Comparison of ENCODE assay signal across 9 cellular contexts in the genomic region with DNA sequence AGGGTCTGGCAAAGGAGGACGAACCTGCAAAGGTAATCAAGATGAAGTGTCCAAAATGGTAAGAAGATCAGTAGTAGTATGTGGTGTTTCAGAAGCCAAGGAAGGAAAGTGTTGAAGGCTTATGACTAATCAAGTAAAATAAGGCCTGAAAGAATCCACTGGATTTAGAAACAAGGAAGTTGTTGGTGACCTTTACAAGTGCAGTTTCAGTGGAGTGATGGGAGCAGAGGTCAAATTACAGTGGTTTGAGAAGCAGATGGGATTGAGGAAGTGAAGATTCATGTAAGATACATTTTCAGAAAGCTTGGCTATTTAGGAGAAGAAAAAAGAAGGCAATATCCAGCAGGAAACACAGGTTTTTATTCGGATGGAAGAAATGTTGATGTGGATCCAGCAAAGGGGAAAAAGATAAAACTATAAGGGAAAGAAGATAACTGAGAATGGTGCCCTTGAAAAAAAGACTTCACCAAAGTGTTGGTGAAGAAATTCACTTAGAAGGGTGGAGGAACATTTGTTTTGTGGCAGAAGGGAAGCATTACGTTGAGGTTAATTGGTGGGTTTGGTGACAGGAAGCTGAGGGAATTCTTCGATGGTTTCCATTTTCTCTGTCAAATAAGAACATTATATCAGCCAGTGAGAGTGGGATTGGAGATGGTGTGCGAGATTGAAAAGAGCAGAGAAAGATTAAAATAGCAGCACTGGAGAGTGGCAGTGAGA. TPM values are rescaled to one million over a fixed set of nuclear protein-coding genes. Genes with fewer than 3 reads are reported as not detected.
DNase-seq lines count a peak whose midpoint lies in the region; ATAC-seq, FAIRE-seq and TF ChIP-seq lines count a peak whose summit lies in the region.
"Had no signal": no experiment of that assay in that cellular context is flagged by ENCODE, and none has a peak within 500 bp of the region (broad histone marks: within the 10 kb centered on the region; RNA-seq: fewer than 3 reads in every experiment).

No MANE protein-coding gene starts in this region.

- H3K79me2 ChIP-seq in GM23338 (replicated peaks; ENCODE audit: insufficient read depth) (no peaks in the 10 kb centered on the region), fibroblast of lung (ENCODE audit: control insufficient read depth, insufficient read depth, low read length) (no peaks in the 10 kb centered on the region)

- H3F3A ChIP-seq in GM23338 (replicated peaks; ENCODE audit: low read depth) = 0 out of 2 replicates have a peak, but pooled peaks cover 6% of the 10 kb centered on the region

- no peak for TF ChIP-seq CTCF in GM23338 (conservative IDR thresholded peaks at IDR 0.05; ENCODE audit: low read depth in 2 of 2)
- TF ChIP-seq CTCF in fibroblast of lung (conservative IDR thresholded peaks at IDR 0.05 in 1 of 2, IDR thresholded peaks at IDR 0.05 in 1 of 2; ENCODE audit: low read depth in 1 of 2, low read length in 2 of 2) = no peak

- H3K9ac ChIP-seq in fibroblast of lung (ENCODE audit: insufficient read depth, low read length) (no peak overlapping the region), subcutaneous abdominal adipose tissue (ENCODE audit: low read length in 5 of 5) (no peak overlapping the region)

- H3K9me3 ChIP-seq in fibroblast of lung (ENCODE audit: control insufficient read depth, insufficient read depth, low read depth, low read length) (no peaks in the 10 kb centered on the region), subcutaneous abdominal adipose tissue (ENCODE audit: control insufficient read depth in 5 of 5, low read length in 5 of 5) (no peaks in the 10 kb centered on the region)

- DNase-seq in GM23338 (ENCODE audit: low spot score) (no peak), OCI-M1 (lab: John Stamatoyannopoulos, UW) (peak; percentile 87), fibroblast of lung (ENCODE audit: low read depth in 2 of 2) (peak; percentile 56 to 81), NCI-H446 (lab: John Stamatoyannopoulos, UW) (no peak), HTR-8/SVneo (ENCODE audit: insufficient read length, low spot score) (no peak)
- DNase-seq: occipital lobe had no signal

- no peaks in the 10 kb centered on the region for H3K36me3 ChIP-seq in GM23338 (ENCODE audit: insufficient read depth)
- no peaks in the 10 kb centered on the region for H3K36me3 ChIP-seq in fibroblast of lung (ENCODE audit: control insufficient read depth, insufficient read depth, low read length)
- no peaks in the 10 kb centered on the region for H3K36me3 ChIP-seq in subcutaneous abdominal adipose tissue (ENCODE audit: control insufficient read depth in 5 of 5, insufficient read depth in 5 of 5, low read length in 5 of 5)

- no peaks in the 10 kb centered on the region; the same call in 2 of the 3 replicates for H3K36me3 Mint-ChIP-seq in GM23338 (ENCODE audit: low read depth)

- peaks cover 21% of the 10 kb centered on the region for H3K4me1 Mint-ChIP-seq in GM23338

- H3K4me2 ChIP-seq in GM23338 = peak overlapping the region; percentile 55; the same call in 1 of the 2 replicates
- peak overlapping the region; percentile 60 for H3K4me2 ChIP-seq in fibroblast of lung (ENCODE audit: extremely low read depth, insufficient read depth, low read length)

- H3K4me3 ChIP-seq in GM23338 (no peak overlapping the region), fibroblast of lung (replicated peaks in 1 of 4; ENCODE audit: control extremely low read depth in 1 of 4, insufficient read depth in 1 of 4, low read depth in 3 of 4, low read length in 4 of 4) (no peak overlapping the region), subcutaneous abdominal adipose tissue (ENCODE audit: low read depth in 1 of 5, low read length in 5 of 5) (no peak overlapping the region)

- no peak for FAIRE-seq in HTR-8/SVneo (lab: Jason Lieb, UNC)

- H3K27me3 ChIP-seq in GM23338 (ENCODE audit: insufficient read depth) (no peaks in the 10 kb centered on the region), fibroblast of lung (ENCODE audit: control insufficient read depth, insufficient read depth, low read length) (no peaks in the 10 kb centered on the region), subcutaneous abdominal adipose tissue (ENCODE audit: control insufficient read depth in 5 of 5, insufficient read depth in 4 of 5, low read length in 5 of 5) (no peaks in the 10 kb centered on the region)

- no peak overlapping the region for H3K27ac Mint-ChIP-seq in GM23338

- no peaks in the 10 kb centered on the region for H3K9me3 Mint-ChIP-seq in GM23338

- no peak overlapping the region for H2AFZ ChIP-seq in GM23338
- H2AFZ ChIP-seq in fibroblast of lung (ENCODE audit: low read length) = no peak overlapping the region

- H3K9me2 ChIP-seq in GM23338 (ENCODE audit: insufficient read depth) = no peaks in the 10 kb centered on the region

- peaks cover 8% of the 10 kb centered on the region for H3K27me3 Mint-ChIP-seq in GM23338 (ENCODE audit: insufficient read depth, low read depth, poor library complexity)

- H3K4me3 Mint-ChIP-seq in GM23338 = no peak overlapping the region

- H3K27ac ChIP-seq in GM23338 (ENCODE audit: low read depth) = no peak overlapping the region
- peak overlapping the region; percentile 76 for H3K27ac ChIP-seq in fibroblast of lung (ENCODE audit: insufficient read depth, low read length)
- H3K27ac ChIP-seq in subcutaneous abdominal adipose tissue (ENCODE audit: low read depth, low read length) = peak overlapping the region; percentile 94

- H3K4me1 ChIP-seq in GM23338 (ENCODE audit: insufficient read depth) (peaks cover 28% of the 10 kb centered on the region), fibroblast of lung (ENCODE audit: control insufficient read depth, extremely low read depth, insufficient read depth, low read length) (peaks cover 16% of the 10 kb centered on the region), subcutaneous abdominal adipose tissue (ENCODE audit: control insufficient read depth in 5 of 5, insufficient read depth in 5 of 5, low read length in 5 of 5) (peaks cover 22 to 69% (median 64%) of the 10 kb centered on the region in 5 donors)

- ATAC-seq in GM23338 (no peak), HG03139 (IDR thresholded peaks at IDR 0.05; ENCODE audit: unreplicated experiment) (no peak)

- H4K20me1 ChIP-seq in GM23338 (replicated peaks; ENCODE audit: insufficient read depth) (no peaks in the 10 kb centered on the region; the same call in 1 of the 2 replicates), fibroblast of lung (ENCODE audit: control insufficient read depth, extremely low read depth, insufficient read depth, low read length) (no peaks in the 10 kb centered on the region)

TF ChIP-seq in GM23338, 12 proteins besides CTCF, POLR2A, EP300 and RAD21 (continues in another document):
- TF ChIP-seq NANOG (IDR thresholded peaks at IDR 0.05; ENCODE audit: borderline replicate concordance) (no peak), ZNF114 (CRISPR knock-in tag; IDR thresholded peaks at IDR 0.05) (no peak), EZH2 (IDR thresholded peaks at IDR 0.05; ENCODE audit: low read depth, unreplicated experiment) (no peak), STAT1 (IDR thresholded peaks at IDR 0.05; ENCODE audit: unreplicated experiment) (no peak), ZNF331 (CRISPR knock-in tag; IDR thresholded peaks at IDR 0.05; ENCODE audit: low read depth) (no peak), POLR2AphosphoS5 (IDR thresholded peaks at IDR 0.05; ENCODE audit: low read depth) (no peak), CREB1 (CRISPR knock-in tag; IDR thresholded peaks at IDR 0.05; ENCODE audit: low read depth) (no peak)
- TF ChIP-seq, protein P1, sequence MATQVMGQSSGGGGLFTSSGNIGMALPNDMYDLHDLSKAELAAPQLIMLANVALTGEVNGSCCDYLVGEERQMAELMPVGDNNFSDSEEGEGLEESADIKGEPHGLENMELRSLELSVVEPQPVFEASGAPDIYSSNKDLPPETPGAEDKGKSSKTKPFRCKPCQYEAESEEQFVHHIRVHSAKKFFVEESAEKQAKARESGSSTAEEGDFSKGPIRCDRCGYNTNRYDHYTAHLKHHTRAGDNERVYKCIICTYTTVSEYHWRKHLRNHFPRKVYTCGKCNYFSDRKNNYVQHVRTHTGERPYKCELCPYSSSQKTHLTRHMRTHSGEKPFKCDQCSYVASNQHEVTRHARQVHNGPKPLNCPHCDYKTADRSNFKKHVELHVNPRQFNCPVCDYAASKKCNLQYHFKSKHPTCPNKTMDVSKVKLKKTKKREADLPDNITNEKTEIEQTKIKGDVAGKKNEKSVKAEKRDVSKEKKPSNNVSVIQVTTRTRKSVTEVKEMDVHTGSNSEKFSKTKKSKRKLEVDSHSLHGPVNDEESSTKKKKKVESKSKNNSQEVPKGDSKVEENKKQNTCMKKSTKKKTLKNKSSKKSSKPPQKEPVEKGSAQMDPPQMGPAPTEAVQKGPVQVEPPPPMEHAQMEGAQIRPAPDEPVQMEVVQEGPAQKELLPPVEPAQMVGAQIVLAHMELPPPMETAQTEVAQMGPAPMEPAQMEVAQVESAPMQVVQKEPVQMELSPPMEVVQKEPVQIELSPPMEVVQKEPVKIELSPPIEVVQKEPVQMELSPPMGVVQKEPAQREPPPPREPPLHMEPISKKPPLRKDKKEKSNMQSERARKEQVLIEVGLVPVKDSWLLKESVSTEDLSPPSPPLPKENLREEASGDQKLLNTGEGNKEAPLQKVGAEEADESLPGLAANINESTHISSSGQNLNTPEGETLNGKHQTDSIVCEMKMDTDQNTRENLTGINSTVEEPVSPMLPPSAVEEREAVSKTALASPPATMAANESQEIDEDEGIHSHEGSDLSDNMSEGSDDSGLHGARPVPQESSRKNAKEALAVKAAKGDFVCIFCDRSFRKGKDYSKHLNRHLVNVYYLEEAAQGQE (IDR thresholded peaks at IDR 0.05; ENCODE audit: unreplicated experiment) = no peak

RNA-seq across cellular contexts. Expression of gene ARMH1, which starts 2.1 kb away (rescaled TPM):
- total RNA-seq in GM23338 (2014; rRNA removed; shearing (Covaris generic)) = 0.31 and 0.62 TPM in 2 replicates
- 1.0 TPM in 1 of 2 replicates, not detected in the other for polyA plus RNA-seq in GM23338 (2016; fragmentation: Nextera tagmentation; extraction: Ambion mirVana)
- 2.3 and 6.4 TPM in 2 replicates for total RNA-seq in fibroblast of lung
- 0.75 and 2.4 TPM in 2 replicates for polyA plus RNA-seq in fibroblast of lung
- polyA plus RNA-seq in fibroblast of lung (2012) = 0.27 and 1.0 TPM in 2 replicates
- not detected in 2 replicates for polyA minus RNA-seq in fibroblast of lung (ENCODE audit: low replicate concordance)

RNA-seq across cellular contexts. Expression of gene TMEM53, which starts 2.4 kb away (rescaled TPM):
- total RNA-seq in GM23338 (2014; rRNA removed; shearing (Covaris generic)) = 4.3 and 20.8 TPM in 2 replicates
- polyA plus RNA-seq in GM23338 (2016; fragmentation: Nextera tagmentation; extraction: Ambion mirVana) (10.6 and 15.4 TPM in 2 replicates), fibroblast of lung (11.6 and 12.4 TPM in 2 replicates)
- 5.6 and 8.1 TPM in 2 replicates for total RNA-seq in fibroblast of lung
- polyA plus RNA-seq in fibroblast of lung (2012) = 16.4 and 16.8 TPM in 2 replicates
- 15.9 and 37.0 TPM in 2 replicates for polyA minus RNA-seq in fibroblast of lung (ENCODE audit: low replicate concordance)

RNA-seq across cellular contexts. Expression of gene RNU5D-1, which starts 54.3 kb away (rescaled TPM):
- total RNA-seq in GM23338 (2014; rRNA removed; shearing (Covaris generic)) = not detected in 2 replicates
- polyA plus RNA-seq in GM23338 (2016; fragmentation: Nextera tagmentation; extraction: Ambion mirVana) (not detected in 2 replicates), fibroblast of lung (not detected in 2 replicates)
- not detected in 2 replicates for total RNA-seq in fibroblast of lung
- not detected in 2 replicates for polyA plus RNA-seq in fibroblast of lung (2012)
- polyA minus RNA-seq in fibroblast of lung (ENCODE audit: low replicate concordance) = under 0.01 TPM in 1 of 2 replicates, not detected in the other
- total RNA-seq: occipital lobe, subcutaneous adipose tissue had no signal

Comparison
In these comparisons a context has a peak if more than half of its experiments do, and no peak if none do; other contexts are left out.
1. DNase-seq: peak in OCI-M1 (single experiment) and fibroblast of lung (2 of 2); none in GM23338 (single experiment), NCI-H446 (0 of 2) and HTR-8/SVneo (single experiment).